In genomic region chr14:32509632-32510187, GRCh38 we compare ENCODE assay signal across 10 cellular contexts.
DNase-seq lines count a peak whose midpoint lies in the region; ATAC-seq and TF ChIP-seq lines count a peak whose summit lies in the region.
"Had no signal": no experiment of that assay in that cellular context is flagged by ENCODE, and none has a peak within 500 bp of the region (broad histone marks: within the 10 kb centered on the region; RNA-seq: fewer than 3 reads in every experiment).

No MANE protein-coding gene starts in this region.

- H3K9me3 ChIP-seq in right atrium auricular region, result no peaks in the 10 kb centered on the region

- H3K27me3 Mint-ChIP-seq in CD14-positive monocyte (ENCODE audit: low read depth in 3 of 3), result no peaks in the 10 kb centered on the region

- TF ChIP-seq POLR2A in GM18505 (IDR thresholded peaks at IDR 0.05; ENCODE audit: borderline replicate concordance, extremely low read depth, insufficient read depth, insufficient read length), result no peak

- H3K4me1 ChIP-seq in right atrium auricular region, result peaks cover 0 to 45% of the 10 kb centered on the region in 2 donors
- peaks cover 14% of the 10 kb centered on the region for H3K4me1 ChIP-seq in rectal smooth muscle tissue (ENCODE audit: control insufficient read depth, insufficient read depth, low read length)

- H3K36me3 ChIP-seq in right atrium auricular region (no peaks in the 10 kb centered on the region), rectal smooth muscle tissue (ENCODE audit: control insufficient read depth, insufficient read depth, low read length) (no peaks in the 10 kb centered on the region)

- H3K27ac Mint-ChIP-seq in CD14-positive monocyte, result no peak overlapping the region

- no peaks in the 10 kb centered on the region for H3K36me3 Mint-ChIP-seq in CD14-positive monocyte

- ATAC-seq in GM18861 (IDR thresholded peaks at IDR 0.05; ENCODE audit: unreplicated experiment) (no peak), GM18505 (IDR thresholded peaks at IDR 0.05; ENCODE audit: unreplicated experiment) (no peak)

- intact Hi-C loops in CD14-positive monocyte (cut with micrococcal nuclease), result no loop called here

- H3K27ac ChIP-seq in right atrium auricular region, result peak overlapping the region; percentile 82 to 89
- H3K27ac ChIP-seq in rectal smooth muscle tissue (ENCODE audit: low read depth, low read length), result peak overlapping the region; percentile 79

- no peak for TF ChIP-seq CTCF in right atrium auricular region (IDR thresholded peaks at IDR 0.05)
- TF ChIP-seq CTCF in CD14-positive monocyte (IDR thresholded peaks at IDR 0.05), result no peak

- H3K9me3 Mint-ChIP-seq in CD14-positive monocyte, result no peaks in the 10 kb centered on the region

- H3K4me3 Mint-ChIP-seq in CD14-positive monocyte, result no peak overlapping the region

- H3K4me3 ChIP-seq in right atrium auricular region, result peak overlapping the region in 1 of 2 donors; percentile 24
- no peak overlapping the region for H3K4me3 ChIP-seq in rectal smooth muscle tissue (ENCODE audit: low read length)

- DNase-seq in ELF-1 (ENCODE audit: low read depth, low spot score), result peak; percentile 44
- peak in 52 of 56 donors; percentile 21 to 93 (median 74) for DNase-seq in amygdala (lab: John Stamatoyannopoulos, UW)
- DNase-seq in right atrium auricular region (ENCODE audit: low spot score), result peak; percentile 76
- no peak for DNase-seq in stimulated activated CD4-positive, alpha-beta T cell treated with anti-CD3 and anti-CD28 coated beads, Interleukin-4, amount 100 ng/mL, for 1 hour
- no peak for DNase-seq in CD14-positive monocyte (ENCODE audit: low spot score)
- DNase-seq: effector memory CD4-positive, alpha-beta T cell; NCI-H446 treated with DMSO at 0.1 percent for 48 hours had no signal

- H3K9ac ChIP-seq in rectal smooth muscle tissue (ENCODE audit: low read length), result no peak overlapping the region

- H3K4me1 Mint-ChIP-seq in CD14-positive monocyte, result no peaks in the 10 kb centered on the region

- H3K27me3 ChIP-seq in right atrium auricular region, result no peaks in the 10 kb centered on the region
- H3K27me3 ChIP-seq in rectal smooth muscle tissue (ENCODE audit: control insufficient read depth, insufficient read depth, low read length), result no peaks in the 10 kb centered on the region

Comparison
In these comparisons a context has a peak if more than half of its experiments do, and no peak if none do; other contexts are left out.
1. DNase-seq: peak in ELF-1 (single experiment), amygdala (52 of 56) and right atrium auricular region (single experiment); none in stimulated activated CD4-positive, alpha-beta T cell treated with anti-CD3 and anti-CD28 coated beads, Interleukin-4, amount 100 ng/mL, for 1 hour (single experiment) and CD14-positive monocyte (single experiment).